Comparison of ENCODE assay signal across 8 cellular contexts in genomic region chr3:107574650-107575049, GRCh38. TPM values are rescaled to one million over a fixed set of nuclear protein-coding genes. Genes with fewer than 3 reads are reported as not detected.
DNase-seq lines count a peak whose midpoint lies in the region; ATAC-seq, FAIRE-seq and TF ChIP-seq lines count a peak whose summit lies in the region.

No MANE protein-coding gene starts in this region.

- H3K36me3 ChIP-seq in small intestine (ENCODE audit: control insufficient read depth in 2 of 2, insufficient read depth in 2 of 2, low read length in 2 of 2), result no peaks in the 10 kb centered on the region

- FAIRE-seq in GM12892 (lab: Jason Lieb, UNC), result peak; percentile 5
- FAIRE-seq in small intestine (lab: Jason Lieb, UNC), result no peak

- ATAC-seq in HG03378 (IDR thresholded peaks at IDR 0.05; ENCODE audit: unreplicated experiment) (peak; percentile 82), GM19395 (IDR thresholded peaks at IDR 0.05; ENCODE audit: unreplicated experiment) (no peak)

- CTCF ChIA-PET in AG04449 (lab: Yijun Ruan, JAX), result interaction anchor here (0.7 to 4.8 kb wide), 43 partner anchors 10 to 353 kb away, joined by 3 to 52 read pairs (median 6); no protein-coding TSS in a partner anchor

- in situ Hi-C loops in SK-MEL-5 (cut with HindIII; ENCODE audit: low pct_unique_long_range_greater_than_20kb, low sequenced_read_pairs), result no loop called here

- H3K4me3 ChIP-seq in AG04449 (ENCODE audit: low read depth, low read length), result no peak overlapping the region
- H3K4me3 ChIP-seq in small intestine (ENCODE audit: low read depth in 1 of 2, low read length in 2 of 2), result no peak overlapping the region

- no peaks in the 10 kb centered on the region for H3K27me3 ChIP-seq in small intestine (ENCODE audit: control insufficient read depth in 2 of 2, insufficient read depth in 2 of 2, low read length in 2 of 2)

- peak; percentile 35 for TF ChIP-seq CTCF in AG04449 (IDR thresholded peaks at IDR 0.05; ENCODE audit: insufficient read depth, low read length, missing control alignments)

- DNase-seq in AG04449 (ENCODE audit: low read depth, low spot score) (no peak), GM12892 (ENCODE audit: insufficient read length) (no peak), SK-MEL-5 (ENCODE audit: low read depth, low spot score) (peak; percentile 68), globus pallidus (ENCODE audit: low spot score) (peak; percentile 63), small intestine (peak; percentile 26), HPDE6-E6E7 (ENCODE audit: extremely low spot score) (no peak)

- no peak for TF ChIP-seq POLR2A in GM12892 (IDR thresholded peaks at IDR 0.05; ENCODE audit: low read depth, low read length)

- no peaks in the 10 kb centered on the region for H3K4me1 ChIP-seq in small intestine (ENCODE audit: control insufficient read depth in 2 of 2, insufficient read depth in 1 of 2, low read depth in 1 of 2, low read length in 1 of 2)

- no peaks in the 10 kb centered on the region for H3K9me3 ChIP-seq in small intestine (ENCODE audit: control insufficient read depth, low read depth)

- no peak overlapping the region for H3K27ac ChIP-seq in small intestine (ENCODE audit: low read depth in 1 of 2, low read length in 1 of 2)

- POLR2A ChIA-PET in AG04449 (lab: Yijun Ruan, JAX), result no interaction called here

RNA-seq across cellular contexts. Expression of gene BBX, which starts 51.9 kb away (rescaled TPM):
- polyA plus RNA-seq in GM12892 (2012; ENCODE audit: missing spikeins), result 22.5 TPM
- 81.9 and 110 TPM in 2 replicates for total RNA-seq in SK-MEL-5 (2014; rRNA removed; shearing (Covaris generic))
- polyA plus RNA-seq in SK-MEL-5 (2015; cell fraction: cytosol; rRNA removed), result 51.5 and 64.7 TPM in 2 replicates
- polyA plus RNA-seq in SK-MEL-5 (2015; cell fraction: nucleus; rRNA removed), result 69.2 and 70.1 TPM in 2 replicates
- polyA plus RNA-seq in small intestine, result 1 to 10 TPM; 3.5 to 8.2 (median 4.5) TPM

Comparison
In these comparisons a context has a peak if more than half of its experiments do, and no peak if none do; other contexts are left out.
1. DNase-seq: peak in SK-MEL-5 (single experiment), globus pallidus (single experiment) and small intestine (single experiment); none in AG04449 (single experiment), GM12892 (single experiment) and HPDE6-E6E7 (single experiment).